Comparison of ENCODE assay signal across 8 cellular contexts in the genomic region with DNA sequence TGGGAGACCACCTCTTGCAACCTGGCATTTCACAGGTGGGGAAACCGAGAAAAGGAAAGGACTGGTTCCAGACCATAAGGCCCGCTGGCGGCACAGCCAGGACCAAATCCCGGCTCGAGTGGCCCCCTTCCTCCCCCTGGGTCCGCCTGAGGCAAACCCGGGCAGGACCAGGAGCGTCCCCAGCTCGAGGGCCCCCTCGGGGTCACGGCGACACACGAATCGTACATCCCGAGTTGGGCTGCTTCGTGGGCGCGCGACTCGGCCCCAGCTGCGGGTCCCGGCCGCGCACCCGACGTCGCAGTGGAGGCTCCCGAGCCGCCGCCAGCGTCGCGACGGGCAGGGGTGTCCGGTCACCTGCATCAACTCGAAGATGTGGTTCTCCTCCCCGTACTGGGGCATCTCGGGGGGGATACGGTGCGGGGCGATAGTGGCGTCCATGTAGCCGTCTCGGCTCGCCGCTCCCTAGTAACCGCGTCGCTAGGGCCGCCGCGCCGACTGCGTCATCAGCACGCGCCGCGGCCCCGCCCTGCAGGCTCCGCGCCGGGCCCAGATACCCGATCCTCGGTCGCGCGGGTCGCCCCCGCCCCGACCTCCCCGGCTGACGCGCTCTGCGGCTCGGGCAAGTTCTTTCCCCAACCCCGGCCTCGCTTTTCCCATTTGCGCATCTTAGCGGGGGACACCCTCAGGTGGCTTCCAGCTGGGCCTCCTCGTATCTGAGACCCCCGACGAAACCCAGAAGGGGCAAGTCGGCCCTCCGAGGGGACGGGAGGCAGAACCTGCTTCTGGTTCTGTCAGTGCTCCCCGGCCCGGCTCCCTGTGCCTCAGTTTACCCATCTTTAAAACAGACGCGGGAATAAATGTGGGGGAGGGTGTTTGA. TPM values are rescaled to one million over a fixed set of nuclear protein-coding genes. Genes with fewer than 3 reads are reported as not detected.
DNase-seq lines count a peak whose midpoint lies in the region; ATAC-seq, FAIRE-seq and TF ChIP-seq lines count a peak whose summit lies in the region.

A gene with protein sequence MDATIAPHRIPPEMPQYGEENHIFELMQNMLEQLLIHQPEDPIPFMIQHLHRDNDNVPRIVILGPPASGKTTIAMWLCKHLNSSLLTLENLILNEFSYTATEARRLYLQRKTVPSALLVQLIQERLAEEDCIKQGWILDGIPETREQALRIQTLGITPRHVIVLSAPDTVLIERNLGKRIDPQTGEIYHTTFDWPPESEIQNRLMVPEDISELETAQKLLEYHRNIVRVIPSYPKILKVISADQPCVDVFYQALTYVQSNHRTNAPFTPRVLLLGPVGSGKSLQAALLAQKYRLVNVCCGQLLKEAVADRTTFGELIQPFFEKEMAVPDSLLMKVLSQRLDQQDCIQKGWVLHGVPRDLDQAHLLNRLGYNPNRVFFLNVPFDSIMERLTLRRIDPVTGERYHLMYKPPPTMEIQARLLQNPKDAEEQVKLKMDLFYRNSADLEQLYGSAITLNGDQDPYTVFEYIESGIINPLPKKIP (minus strand): TSS at position 467 of the 877 bp plus-strand sequence. CDS start 29 bp downstream, at position 438.

- H3K9me3 ChIP-seq in lower lobe of right lung: no peaks in the 10 kb centered on the region

- CTCF ChIA-PET in activated CD8-positive, alpha-beta T cell treated with anti-CD3 and anti-CD28 coated beads, Interleukin-2, amount 10 ng/mL, durations not matched to agents 7 days and 5 days (lab: Charles Lee): interaction anchor here (1.0 to 2.2 kb wide), 4 partner anchors 16 to 29 kb away, joined by 3 to 18 read pairs (median 6); no protein-coding TSS in a partner anchor

- H3K36me3 ChIP-seq in lower lobe of right lung: no peaks in the 10 kb centered on the region

- peak within 1 kb of the TSS; percentile 89 for H3K4me3 ChIP-seq in lower lobe of right lung

- H3K27ac Mint-ChIP-seq in activated CD8-positive, alpha-beta T cell treated with anti-CD3 and anti-CD28 coated beads, Interleukin-2, amount 10 ng/mL, durations not matched to agents 7 days and 5 days: peak within 1 kb of the TSS; percentile 87

- POLR2A ChIA-PET in activated CD8-positive, alpha-beta T cell treated with anti-CD3 and anti-CD28 coated beads, Interleukin-2, amount 10 ng/mL, durations not matched to agents 7 days and 5 days (lab: Charles Lee): interaction anchor here (1.1 to 2.5 kb wide), 2 partner anchors 16 to 24 kb away, joined by 3 to 15 read pairs; no protein-coding TSS in a partner anchor

- TF ChIP-seq CTCF in lower lobe of right lung (IDR thresholded peaks at IDR 0.05): no peak

- ATAC-seq in HG02763 (IDR thresholded peaks at IDR 0.05; ENCODE audit: unreplicated experiment): peak; percentile 72
- peak; percentile 82 for ATAC-seq in activated CD8-positive, alpha-beta T cell treated with anti-CD3 and anti-CD28 coated beads, Interleukin-2, amount 10 ng/mL, durations not matched to agents 7 days and 5 days
- ATAC-seq in lower lobe of right lung: peak; percentile 94 to 97

- intact Hi-C loops in lower lobe of right lung (cut with DNase I): no loop called here

- peaks cover 4% of the 10 kb centered on the region for H3K36me3 Mint-ChIP-seq in activated CD8-positive, alpha-beta T cell treated with anti-CD3 and anti-CD28 coated beads, Interleukin-2, amount 10 ng/mL, durations not matched to agents 7 days and 5 days (ENCODE audit: low read depth)

- peaks cover 5% of the 10 kb centered on the region for H3K27me3 Mint-ChIP-seq in activated CD8-positive, alpha-beta T cell treated with anti-CD3 and anti-CD28 coated beads, Interleukin-2, amount 10 ng/mL, durations not matched to agents 7 days and 5 days (ENCODE audit: low read depth)

- H3K27ac ChIP-seq in lower lobe of right lung: peak within 1 kb of the TSS; percentile 85

- no peaks in the 10 kb centered on the region for H3K9me3 Mint-ChIP-seq in activated CD8-positive, alpha-beta T cell treated with anti-CD3 and anti-CD28 coated beads, Interleukin-2, amount 10 ng/mL, durations not matched to agents 7 days and 5 days (ENCODE audit: insufficient read depth)

- no peak; the same call in 1 of the 2 replicates for TF ChIP-seq POLR2A in GM12892 (IDR thresholded peaks at IDR 0.05; ENCODE audit: low read depth, low read length)

- peak within 1 kb of the TSS; percentile 80 for H3K4me3 Mint-ChIP-seq in activated CD8-positive, alpha-beta T cell treated with anti-CD3 and anti-CD28 coated beads, Interleukin-2, amount 10 ng/mL, durations not matched to agents 7 days and 5 days

- H3K4me1 ChIP-seq in lower lobe of right lung: peaks cover 13% of the 10 kb centered on the region

- peak; percentile 98 for FAIRE-seq in GM12892 (lab: Jason Lieb, UNC)

- H3K4me1 Mint-ChIP-seq in activated CD8-positive, alpha-beta T cell treated with anti-CD3 and anti-CD28 coated beads, Interleukin-2, amount 10 ng/mL, durations not matched to agents 7 days and 5 days (ENCODE audit: low read depth): peaks cover 45% of the 10 kb centered on the region

- DNase-seq in GM12892 (ENCODE audit: insufficient read length): peak; percentile 97
- peak; percentile 58 for DNase-seq in NCI-H460 (ENCODE audit: extremely low read depth, low read depth)
- peak; percentile 78 for DNase-seq in activated CD8-positive, alpha-beta T cell treated with anti-CD3 and anti-CD28 coated beads, Interleukin-2, amount 10 ng/mL, durations not matched to agents 7 days and 5 days
- DNase-seq in effector CD4-positive, alpha-beta T cell: peak; percentile 61
- DNase-seq in lower lobe of right lung: peak; percentile 83
- peak; percentile 67 to 72 for DNase-seq in stimulated activated CD4-positive, alpha-beta T cell treated with anti-CD3 and anti-CD28 coated beads, Interleukin-4, amount 100 ng/mL, for 48 hours (ENCODE audit: low read depth in 2 of 2)
- DNase-seq in cerebellar nuclear complex (lab: John Stamatoyannopoulos, UW): no peak

- no peaks in the 10 kb centered on the region for H3K27me3 ChIP-seq in lower lobe of right lung (ENCODE audit: low read depth)

RNA-seq across cellular contexts. Expression of the gene that starts here (rescaled TPM):
- 0.53 TPM for polyA plus RNA-seq in GM12892 (2012; ENCODE audit: missing spikeins)
- total RNA-seq in NCI-H460 (2014; rRNA removed; shearing (Covaris generic)): 0.42 and 2.6 TPM in 2 replicates
- 0.07 TPM in 1 of 2 replicates, not detected in the other for polyA plus RNA-seq in NCI-H460 (2014; cell fraction: nucleus; rRNA removed)
- under 1 TPM in 1 of 2 experiments, not detected in 1; 0.39 TPM for total RNA-seq in activated CD8-positive, alpha-beta T cell treated with anti-CD3 and anti-CD28 coated beads, Interleukin-2, amount 10 ng/mL, durations not matched to agents 7 days and 5 days
- total RNA-seq in lower lobe of right lung: 6.1 TPM

Comparison
In these comparisons a context has a peak if more than half of its experiments do, and no peak if none do; other contexts are left out.
1. Peak in DNase-seq and ATAC-seq in activated CD8-positive, alpha-beta T cell treated with anti-CD3 and anti-CD28 coated beads, Interleukin-2, amount 10 ng/mL, durations not matched to agents 7 days and 5 days; RNA of the gene not detected or under 1 TPM.
2. DNase-seq: peak in GM12892 (single experiment), NCI-H460 (single experiment), effector CD4-positive, alpha-beta T cell (single experiment), lower lobe of right lung (single experiment) and stimulated activated CD4-positive, alpha-beta T cell treated with anti-CD3 and anti-CD28 coated beads, Interleukin-4, amount 100 ng/mL, for 48 hours (2 of 2); none in cerebellar nuclear complex (0 of 2).
3. Peak in every context shown above with its lines, with median percentiles within 50 percentile points of each other: ATAC-seq.